10 cellular contexts compared by ENCODE assay signal in genomic region chr7:6248581-6248980, GRCh38. TPM values are rescaled to one million over a fixed set of nuclear protein-coding genes. Genes with fewer than 3 reads are reported as not detected.
DNase-seq lines count a peak whose midpoint lies in the region; ATAC-seq and TF ChIP-seq lines count a peak whose summit lies in the region.
"Had no signal": no experiment of that assay in that cellular context is flagged by ENCODE, and none has a peak within 500 bp of the region (broad histone marks: within the 10 kb centered on the region; RNA-seq: fewer than 3 reads in every experiment).

No MANE protein-coding gene starts in this region.

- H3K27me3 Mint-ChIP-seq in MCF 10A (ENCODE audit: insufficient read depth, unreplicated experiment): no peaks in the 10 kb centered on the region
- no peaks in the 10 kb centered on the region for H3K27me3 Mint-ChIP-seq in activated T-helper 17 cell treated with anti-CD3 and anti-CD28 coated beads, Interleukin-2, amount 50 U/mL, for 72 hours
- no peaks in the 10 kb centered on the region for H3K27me3 Mint-ChIP-seq in glutamatergic neuron (ENCODE audit: unreplicated experiment)

- no peak overlapping the region for H3K27ac ChIP-seq in breast epithelium

- CTCF ChIA-PET in MCF 10A (lab: Yijun Ruan, JAX): interaction anchor here (0.6 to 1.3 kb wide), 5 partner anchors 9 to 21 kb away, joined by 3 to 9 read pairs (median 4); no protein-coding TSS in a partner anchor

- H3K4me3 Mint-ChIP-seq in MCF 10A (ENCODE audit: unreplicated experiment) (no peak overlapping the region), glutamatergic neuron (ENCODE audit: unreplicated experiment) (no peak overlapping the region)
- H3K4me3 Mint-ChIP-seq in activated T-helper 17 cell treated with anti-CD3 and anti-CD28 coated beads, Interleukin-2, amount 50 U/mL, for 72 hours: no peak overlapping the region

- intact Hi-C loops in MCF 10A (cut with micrococcal nuclease): no loop called here
- intact Hi-C loops in breast epithelium (cut with DNase I; ENCODE audit: low total_unique reads): no loop called here

- POLR2A ChIA-PET in MCF 10A (lab: Yijun Ruan, JAX): interaction anchor here (0.8 to 2.2 kb wide), 5 partner anchors 20 to 74 kb away, joined by 3 to 12 read pairs (median 3); no protein-coding TSS in a partner anchor

- H3K4me1 Mint-ChIP-seq in MCF 10A (ENCODE audit: insufficient read depth, unreplicated experiment): peaks cover 54% of the 10 kb centered on the region
- H3K4me1 Mint-ChIP-seq in activated T-helper 17 cell treated with anti-CD3 and anti-CD28 coated beads, Interleukin-2, amount 50 U/mL, for 72 hours: peaks cover 38% of the 10 kb centered on the region
- H3K4me1 Mint-ChIP-seq in glutamatergic neuron (ENCODE audit: low read depth, unreplicated experiment): peaks cover 30% of the 10 kb centered on the region

- H3K9me3 Mint-ChIP-seq in MCF 10A (ENCODE audit: unreplicated experiment): no peaks in the 10 kb centered on the region
- no peaks in the 10 kb centered on the region for H3K9me3 Mint-ChIP-seq in activated T-helper 17 cell treated with anti-CD3 and anti-CD28 coated beads, Interleukin-2, amount 50 U/mL, for 72 hours
- no peaks in the 10 kb centered on the region for H3K9me3 Mint-ChIP-seq in glutamatergic neuron (ENCODE audit: unreplicated experiment)

- H3K4me1 ChIP-seq in breast epithelium: no peaks in the 10 kb centered on the region

- H3K36me3 Mint-ChIP-seq in MCF 10A (ENCODE audit: insufficient read depth, unreplicated experiment): no peaks in the 10 kb centered on the region
- peaks cover 10% of the 10 kb centered on the region for H3K36me3 Mint-ChIP-seq in activated T-helper 17 cell treated with anti-CD3 and anti-CD28 coated beads, Interleukin-2, amount 50 U/mL, for 72 hours (ENCODE audit: low read depth)
- H3K36me3 Mint-ChIP-seq in glutamatergic neuron (ENCODE audit: unreplicated experiment): no peaks in the 10 kb centered on the region

- no peak for TF ChIP-seq POLR2A in breast epithelium (IDR thresholded peaks at IDR 0.05)

- peak overlapping the region; percentile 52 for H3K27ac Mint-ChIP-seq in MCF 10A (ENCODE audit: low read depth, unreplicated experiment)
- H3K27ac Mint-ChIP-seq in activated T-helper 17 cell treated with anti-CD3 and anti-CD28 coated beads, Interleukin-2, amount 50 U/mL, for 72 hours: peak overlapping the region; percentile 87
- H3K27ac Mint-ChIP-seq in glutamatergic neuron (ENCODE audit: unreplicated experiment): peak overlapping the region; percentile 59

- no TSS peak for BruUV-seq in MCF 10A (replicated peaks; lab: Mats Ljungman, UMichigan)

- DNase-seq in MCF 10A (ENCODE audit: unreplicated experiment): peak; percentile 80
- DNase-seq in breast epithelium (ENCODE audit: low spot score in 2 of 2): no peak
- DNase-seq in glutamatergic neuron: peak; percentile 25
- DNase-seq in stromal cell of bone marrow (ENCODE audit: low read depth): peak; percentile 65
- no peak for DNase-seq in NCI-H2029 (lab: John Stamatoyannopoulos, UW)
- DNase-seq in stimulated activated naive CD4-positive, alpha-beta T cell (lab: John Stamatoyannopoulos, UW): no peak
- DNase-seq: NCI-H1436 treated with DMSO at 0.1 percent for 48 hours; stimulated activated CD4-positive, alpha-beta T cell treated with anti-CD3 and anti-CD28 coated beads, Interleukin-4, amount 100 ng/mL, for 4 hours had no signal

- H3K9me3 ChIP-seq in breast epithelium: no peaks in the 10 kb centered on the region

- no peaks in the 10 kb centered on the region for H3K27me3 ChIP-seq in breast epithelium

- TF ChIP-seq CTCF in MCF 10A (IDR thresholded peaks at IDR 0.05; ENCODE audit: unreplicated experiment) (no peak), breast epithelium (IDR thresholded peaks at IDR 0.05) (no peak), glutamatergic neuron (IDR thresholded peaks at IDR 0.05; ENCODE audit: partially characterized antibody, unreplicated experiment) (no peak)

- H3K36me3 ChIP-seq in breast epithelium: no peaks in the 10 kb centered on the region

- peak; percentile 18 for ATAC-seq in activated T-helper 17 cell treated with anti-CD3 and anti-CD28 coated beads, Interleukin-2, amount 50 U/mL, for 72 hours (replicated peaks)
- no peak for ATAC-seq in GM18867 (IDR thresholded peaks at IDR 0.05; ENCODE audit: unreplicated experiment)

- no peak overlapping the region for H3K4me3 ChIP-seq in breast epithelium

RNA-seq across cellular contexts. Expression of gene CYTH3, which starts 23.8 kb away (rescaled TPM):
- total RNA-seq in MCF 10A (2022): 19.3 and 23.5 TPM in 2 replicates
- total RNA-seq in breast epithelium: 10 to 100 TPM; 23.6 to 46.4 (median 33.4) TPM
- total RNA-seq in activated T-helper 17 cell treated with anti-CD3 and anti-CD28 coated beads, Interleukin-2, amount 50 U/mL, for 72 hours: 1 to 10 TPM; 2.2 to 8.4 TPM
- total RNA-seq in glutamatergic neuron (ENCODE audit: unreplicated experiment): 20.1 TPM

Comparison
In these comparisons a context has a peak if more than half of its experiments do, and no peak if none do; other contexts are left out.
1. DNase-seq: peak in MCF 10A (single experiment), glutamatergic neuron (single experiment) and stromal cell of bone marrow (single experiment); none in breast epithelium (0 of 2), NCI-H2029 (single experiment) and stimulated activated naive CD4-positive, alpha-beta T cell (0 of 6).
2. Peak in every context shown above with its lines, with median percentiles within 50 percentile points of each other: H3K27ac Mint-ChIP-seq.